In genomic region chr12:68271346-68271745, GRCh38 we compare ENCODE assay signal across 32 cellular contexts. TPM values are rescaled to one million over a fixed set of nuclear protein-coding genes. Genes with fewer than 3 reads are reported as not detected.
DNase-seq lines count a peak whose midpoint lies in the region; FAIRE-seq and TF ChIP-seq lines count a peak whose summit lies in the region.
"Had no signal": no experiment of that assay in that cellular context is flagged by ENCODE, and none has a peak within 500 bp of the region (broad histone marks: within the 10 kb centered on the region; RNA-seq: fewer than 3 reads in every experiment).

No MANE protein-coding gene starts in this region.

- CTCF ChIA-PET in OCI-LY7 (lab: Charles Lee; ENCODE audit: unreplicated experiment): no interaction called here

- H3K9me2 ChIP-seq in OCI-LY7 (ENCODE audit: insufficient read depth, low read length): no peaks in the 10 kb centered on the region

- no peak overlapping the region for H4K8ac ChIP-seq in neuronal stem cell (ENCODE audit: low read depth, low read length)

- no peak for TF ChIP-seq POLR2A in H54 (IDR thresholded peaks at IDR 0.05; ENCODE audit: low read depth, low read length)

- H3K79me2 ChIP-seq in OCI-LY7 (ENCODE audit: insufficient read depth, low read depth, low read length): no peaks in the 10 kb centered on the region

- FAIRE-seq in H54 (lab: Jason Lieb, UNC): no peak
- FAIRE-seq: A549, G401.6 had no signal

- no peak overlapping the region for H2BK120ac ChIP-seq in neuronal stem cell (ENCODE audit: low read depth, low read length)

- no peak overlapping the region for H3K23ac ChIP-seq in neuronal stem cell (ENCODE audit: low read depth, low read length, poor library complexity)

- no peaks in the 10 kb centered on the region for H3K27me3 ChIP-seq in neuronal stem cell (ENCODE audit: control insufficient read depth in 3 of 3, insufficient read depth in 3 of 3, low read depth in 1 of 3, low read length in 3 of 3)
- H3K27me3 ChIP-seq: BLaER1, breast epithelium, colonic mucosa, gastroesophageal sphincter, ovary, right atrium auricular region, transverse colon had no signal

- intact Hi-C loops in OCI-LY7 (cut with micrococcal nuclease; ENCODE audit: unreplicated experiment): no loop called here

- no peak overlapping the region for H3K27ac ChIP-seq in neuronal stem cell (replicated peaks; ENCODE audit: low read length)
- H3K27ac ChIP-seq in OCI-LY7 (ENCODE audit: low read depth, low read length, poor library complexity, severe bottlenecking): no peak overlapping the region
- H3K27ac ChIP-seq: A549, BLaER1, breast epithelium, colonic mucosa, gastroesophageal sphincter, ovary, right atrium auricular region, transverse colon had no signal

- H3K4me1 ChIP-seq in neuronal stem cell (ENCODE audit: control insufficient read depth in 2 of 2, insufficient read depth in 1 of 2, low read depth in 1 of 2, low read length in 2 of 2) (peaks cover 4 to 5% of the 10 kb centered on the region in 2 donors), OCI-LY7 (ENCODE audit: insufficient read depth, low read length, poor library complexity, severe bottlenecking) (no peaks in the 10 kb centered on the region)
- H3K4me1 ChIP-seq: A549, BLaER1, breast epithelium, colonic mucosa, gastroesophageal sphincter, right atrium auricular region, transverse colon had no signal

- H2BK5ac ChIP-seq in neuronal stem cell (ENCODE audit: low read length): no peak overlapping the region

- no peak overlapping the region for H2BK12ac ChIP-seq in neuronal stem cell (ENCODE audit: low read length)

- H3K9me3 ChIP-seq in neuronal stem cell (replicated peaks in 1 of 2; ENCODE audit: control insufficient read depth in 2 of 2, insufficient read depth in 1 of 2, low read depth in 1 of 2, low read length in 2 of 2) (no peaks in the 10 kb centered on the region), OCI-LY7 (ENCODE audit: low read length) (no peaks in the 10 kb centered on the region)
- H3K9me3 ChIP-seq: A549, BLaER1, breast epithelium, colonic mucosa, gastroesophageal sphincter, ovary, right atrium auricular region, transverse colon had no signal

- no peak overlapping the region for H3K4me3 ChIP-seq in neuronal stem cell (ENCODE audit: low read length in 2 of 2)
- H3K4me3 ChIP-seq in OCI-LY7 (ENCODE audit: low read depth, low read length, poor library complexity, severe bottlenecking): no peak overlapping the region
- H3K4me3 ChIP-seq: A549, BLaER1, breast epithelium, colonic mucosa, gastroesophageal sphincter, ovary, right atrium auricular region, transverse colon had no signal

- peak; percentile 66 for DNase-seq in EH (ENCODE audit: low read depth)
- peak; percentile 91 for DNase-seq in amniotic epithelial cell (ENCODE audit: low read depth)
- DNase-seq in fibroblast of peridontal ligament (ENCODE audit: extremely low read depth): peak; percentile 8
- no peak for DNase-seq in neuronal stem cell (ENCODE audit: low spot score)
- DNase-seq in H54 (ENCODE audit: insufficient read length, low spot score): no peak
- no peak for DNase-seq in NCI-H2107 treated with DMSO at 0.1 percent for 48 hours (lab: John Stamatoyannopoulos, UW; ENCODE audit: unreplicated experiment)
- DNase-seq in MV-4-11 (lab: John Stamatoyannopoulos, UW): no peak
- DNase-seq in OCI-LY7 (ENCODE audit: low spot score): no peak
- DNase-seq: activated CD4-positive, alpha-beta T cell treated with anti-CD3 and anti-CD28 coated beads, Interleukin-2, amount 50 U/mL, for 1 hour; activated naive CD8-positive, alpha-beta T cell treated with anti-CD3 and anti-CD28 coated beads, Interleukin-2, amount 50 U/mL, for 24 hours; activated T-cell treated with anti-CD3 and anti-CD28 coated beads, Interleukin-2, amount 50 U/mL, for 4 hours; colonic mucosa; effector CD8-positive, alpha-beta T cell; hippocampal formation; NCI-H1694 treated with DMSO at 0.1 percent for 48 hours; NCI-H2171; NCI-H510A treated with DMSO at 0.1 percent for 48 hours; ovary; PC-3; stimulated activated CD4-positive, alpha-beta T cell treated with anti-CD3 and anti-CD28 coated beads, Interleukin-2, amount 100 ng/mL, for 48 hours; transverse colon had no signal

- peak overlapping the region; percentile 30 for H2AFZ ChIP-seq in neuronal stem cell (ENCODE audit: low read length)
- H2AFZ ChIP-seq in OCI-LY7 (ENCODE audit: low read length): no peak overlapping the region

- H3K4me2 ChIP-seq in neuronal stem cell (ENCODE audit: insufficient read depth, low read length, poor library complexity, severe bottlenecking) (no peak overlapping the region), OCI-LY7 (ENCODE audit: low read length) (no peak overlapping the region)
- H3K4me2 ChIP-seq: A549, BLaER1 had no signal

- H3K4ac ChIP-seq in neuronal stem cell (ENCODE audit: low read length): no peak overlapping the region

- no peak for TF ChIP-seq CTCF in OCI-LY7 (conservative IDR thresholded peaks at IDR 0.05; ENCODE audit: low read length)

- no peak overlapping the region for H3K14ac ChIP-seq in neuronal stem cell (ENCODE audit: low read length)

- no peak overlapping the region for H3K9ac ChIP-seq in neuronal stem cell (ENCODE audit: low read depth, low read length, poor library complexity)
- H3K9ac ChIP-seq: BLaER1 had no signal

- H3K36me3 ChIP-seq in neuronal stem cell (replicated peaks in 1 of 2; ENCODE audit: control insufficient read depth in 2 of 2, insufficient read depth in 2 of 2, low read length in 2 of 2) (no peaks in the 10 kb centered on the region), OCI-LY7 (ENCODE audit: insufficient read depth, low read length) (no peaks in the 10 kb centered on the region)
- H3K36me3 ChIP-seq: BLaER1, breast epithelium, colonic mucosa, gastroesophageal sphincter, ovary, right atrium auricular region, transverse colon had no signal

- H3K79me1 ChIP-seq in neuronal stem cell (ENCODE audit: low read depth, low read length): no peaks in the 10 kb centered on the region

- no TSS peak for BruUV-seq in OCI-LY7 (replicated peaks; lab: Mats Ljungman, UMichigan)

- no peak overlapping the region for H3K18ac ChIP-seq in neuronal stem cell (ENCODE audit: low read length)

- H4K91ac ChIP-seq in neuronal stem cell (ENCODE audit: low read depth, low read length, poor library complexity): no peak overlapping the region

- no CpG with 5 or more reads among the region's 8 CpGs for WGBS in neuronal stem cell (ENCODE audit: extremely low coverage in 2 of 2, insufficient read length in 2 of 2, insufficient replicate concordance in 1 of 2), 2 donors

- POLR2A ChIA-PET in OCI-LY7 (lab: Charles Lee): interaction anchor here (0.6 to 0.8 kb wide), 3 partner anchors 14 to 368 kb away, joined by 3 to 4 read pairs (median 3); no protein-coding TSS in a partner anchor

- no peak overlapping the region for H2AK5ac ChIP-seq in neuronal stem cell (ENCODE audit: low read depth, low read length)

- H4K20me1 ChIP-seq in OCI-LY7 (ENCODE audit: insufficient read depth, low read length): no peaks in the 10 kb centered on the region
- H4K20me1 ChIP-seq: BLaER1 had no signal

- no peak overlapping the region for H2BK15ac ChIP-seq in neuronal stem cell (ENCODE audit: low read length)

RNA-seq across cellular contexts. Expression of gene IL22, which starts 17.9 kb away (rescaled TPM):
- not detected for polyA plus RNA-seq in neuronal stem cell (2013, experiment 1 of 2)
- not detected for polyA plus RNA-seq in neuronal stem cell (2013, experiment 2 of 2)
- not detected in 2 replicates for total RNA-seq in OCI-LY7 (2014; rRNA removed; shearing (Covaris generic))
- total RNA-seq in OCI-LY7 (2022): not detected in 2 replicates
- total RNA-seq: breast epithelium, colonic mucosa, epithelial cell of proximal tubule, gastroesophageal sphincter, left lobe of liver, LHCN-M2, myocyte, ovary, PC-3, right atrium auricular region, Right ventricle myocardium inferior, transverse colon had no signal
- polyA plus RNA-seq: A549, ovary had no signal

RNA-seq across cellular contexts. Expression of gene IL26, which starts 45.7 kb away (rescaled TPM):
- not detected for polyA plus RNA-seq in neuronal stem cell (2013, experiment 1 of 2)
- polyA plus RNA-seq in neuronal stem cell (2013, experiment 2 of 2): not detected
- total RNA-seq in OCI-LY7 (2014; rRNA removed; shearing (Covaris generic)): not detected in 2 replicates
- not detected in 2 replicates for total RNA-seq in OCI-LY7 (2022)
- total RNA-seq: breast epithelium, colonic mucosa, epithelial cell of proximal tubule, gastroesophageal sphincter, left lobe of liver, LHCN-M2, myocyte, ovary, PC-3, right atrium auricular region, Right ventricle myocardium inferior, transverse colon had no signal
- polyA plus RNA-seq: A549, ovary had no signal

Comparison
In these comparisons a context has a peak if more than half of its experiments do, and no peak if none do; other contexts are left out.
1. DNase-seq: peak in EH (single experiment), amniotic epithelial cell (single experiment) and fibroblast of peridontal ligament (single experiment); none in neuronal stem cell (single experiment), H54 (single experiment), NCI-H2107 treated with DMSO at 0.1 percent for 48 hours (single experiment), MV-4-11 (single experiment) and OCI-LY7 (single experiment).